In the genomic region with DNA sequence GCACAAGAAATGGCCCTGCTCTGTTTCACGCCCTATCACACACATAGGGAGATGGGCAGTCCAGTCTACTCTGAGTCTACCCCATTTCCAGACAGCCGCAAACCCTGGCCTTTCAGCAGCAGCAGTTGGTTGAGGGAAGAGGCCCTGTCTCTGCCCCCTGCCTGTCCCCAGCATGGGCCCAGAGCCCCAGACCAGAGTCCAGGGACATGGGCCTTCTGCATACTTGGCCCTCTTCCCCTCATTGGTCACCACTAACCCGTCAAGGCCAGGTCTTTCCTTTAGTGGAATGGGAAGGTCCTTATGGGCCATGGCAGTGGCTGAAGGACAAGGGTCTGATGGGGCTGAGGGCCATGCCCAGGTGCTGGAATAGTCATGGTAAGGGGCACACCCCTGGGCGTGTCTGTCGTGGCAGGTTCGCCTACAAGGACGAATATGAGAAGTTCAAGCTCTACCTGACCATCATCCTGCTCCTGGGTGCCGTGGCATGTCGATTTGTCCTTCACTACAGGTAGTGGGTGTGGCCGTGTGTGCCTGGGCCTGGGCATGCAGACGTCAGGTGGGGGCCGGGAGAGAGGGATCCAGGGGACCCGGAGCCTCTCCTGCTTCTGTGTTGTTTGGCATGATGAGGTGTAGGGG, we compare ENCODE assay signal across 18 cellular contexts. TPM values are rescaled to one million over a fixed set of nuclear protein-coding genes. Genes with fewer than 3 reads are reported as not detected.
DNase-seq lines count a peak whose midpoint lies in the region; ATAC-seq and TF ChIP-seq lines count a peak whose summit lies in the region.
"Had no signal": no experiment of that assay in that cellular context is flagged by ENCODE, and none has a peak within 500 bp of the region (broad histone marks: within the 10 kb centered on the region; RNA-seq: fewer than 3 reads in every experiment).

No MANE protein-coding gene starts in this region.

- peaks cover 20% of the 10 kb centered on the region for H3K4me1 ChIP-seq in vagina
- H3K4me1 ChIP-seq in breast epithelium: no peaks in the 10 kb centered on the region

- no peaks in the 10 kb centered on the region for H3K27me3 Mint-ChIP-seq in T-helper 2 cell treated with Interferon-gamma antibody and Interleukin-4, amounts not matched to agents 5 μg/mL and 100 μg/mL, for 36 hours (ENCODE audit: low read depth)
- H3K27me3 Mint-ChIP-seq in natural killer cell (ENCODE audit: low read depth in 2 of 2): no peaks in the 10 kb centered on the region
- no peaks in the 10 kb centered on the region for H3K27me3 Mint-ChIP-seq in natural killer cell treated with Interleukin-12 subunit alpha and Interleukin-12 subunit beta and Interleukin-15 and Interleukin-18, amount 100 ng/mL, for 72 hours
- no peaks in the 10 kb centered on the region for H3K27me3 Mint-ChIP-seq in central memory CD8-positive, alpha-beta T cell
- H3K27me3 Mint-ChIP-seq: B cell had no signal

- H3K36me3 ChIP-seq in vagina: peaks cover 0 to 7% of the 10 kb centered on the region in 2 donors
- H3K36me3 ChIP-seq in breast epithelium: no peaks in the 10 kb centered on the region

- H3K4me1 Mint-ChIP-seq in T-helper 2 cell treated with Interferon-gamma antibody and Interleukin-4, amounts not matched to agents 5 μg/mL and 100 μg/mL, for 36 hours (ENCODE audit: low read depth): peaks cover 9% of the 10 kb centered on the region
- H3K4me1 Mint-ChIP-seq in natural killer cell: peaks cover 7 to 30% of the 10 kb centered on the region in 2 donors
- H3K4me1 Mint-ChIP-seq in natural killer cell treated with Interleukin-12 subunit alpha and Interleukin-12 subunit beta and Interleukin-15 and Interleukin-18, amount 100 ng/mL, for 72 hours (ENCODE audit: low read depth in 2 of 2): peaks cover 4 to 15% of the 10 kb centered on the region in 2 donors
- peaks cover 4% of the 10 kb centered on the region for H3K4me1 Mint-ChIP-seq in central memory CD8-positive, alpha-beta T cell

- TF ChIP-seq POLR2A in vagina (IDR thresholded peaks at IDR 0.05) (no peak), breast epithelium (IDR thresholded peaks at IDR 0.05) (no peak)

- H3K27me3 ChIP-seq in vagina (no peaks in the 10 kb centered on the region), breast epithelium (no peaks in the 10 kb centered on the region)

- TF ChIP-seq CTCF in natural killer cell (IDR thresholded peaks at IDR 0.05) (no peak), vagina (IDR thresholded peaks at IDR 0.05) (no peak), breast epithelium (IDR thresholded peaks at IDR 0.05) (no peak)

- peaks cover 13% of the 10 kb centered on the region for H3K36me3 Mint-ChIP-seq in T-helper 2 cell treated with Interferon-gamma antibody and Interleukin-4, amounts not matched to agents 5 μg/mL and 100 μg/mL, for 36 hours (ENCODE audit: low read depth)
- no peaks in the 10 kb centered on the region for H3K36me3 Mint-ChIP-seq in natural killer cell
- H3K36me3 Mint-ChIP-seq in natural killer cell treated with Interleukin-12 subunit alpha and Interleukin-12 subunit beta and Interleukin-15 and Interleukin-18, amount 100 ng/mL, for 72 hours: no peaks in the 10 kb centered on the region
- peaks cover 9% of the 10 kb centered on the region for H3K36me3 Mint-ChIP-seq in central memory CD8-positive, alpha-beta T cell (ENCODE audit: insufficient read depth)

- intact Hi-C loops in natural killer cell (cut with micrococcal nuclease): no loop called here
- intact Hi-C loops in vagina (cut with DNase I): no loop called here
- intact Hi-C loops in breast epithelium (cut with DNase I; ENCODE audit: low total_unique reads): no loop called here

- no peak overlapping the region for H3K4me3 Mint-ChIP-seq in T-helper 2 cell treated with Interferon-gamma antibody and Interleukin-4, amounts not matched to agents 5 μg/mL and 100 μg/mL, for 36 hours
- H3K4me3 Mint-ChIP-seq in natural killer cell: no peak overlapping the region
- H3K4me3 Mint-ChIP-seq in natural killer cell treated with Interleukin-12 subunit alpha and Interleukin-12 subunit beta and Interleukin-15 and Interleukin-18, amount 100 ng/mL, for 72 hours: no peak overlapping the region
- no peak overlapping the region for H3K4me3 Mint-ChIP-seq in central memory CD8-positive, alpha-beta T cell
- H3K4me3 Mint-ChIP-seq: B cell had no signal

- H3K4me3 ChIP-seq in vagina: no peak overlapping the region
- H3K4me3 ChIP-seq in breast epithelium: no peak overlapping the region

- H3K27ac ChIP-seq in vagina: peak overlapping the region; percentile 27
- H3K27ac ChIP-seq in breast epithelium: no peak overlapping the region

- no peak for ATAC-seq in natural killer cell
- no peak for ATAC-seq in natural killer cell treated with Interleukin-12 subunit alpha and Interleukin-12 subunit beta and Interleukin-15 and Interleukin-18, amount 100 ng/mL, for 72 hours
- no peak for ATAC-seq in central memory CD8-positive, alpha-beta T cell (replicated peaks; ENCODE audit: extremely low read depth, poor library complexity, severe bottlenecking)

- H3K9me3 ChIP-seq in vagina: no peaks in the 10 kb centered on the region
- H3K9me3 ChIP-seq in breast epithelium: no peaks in the 10 kb centered on the region

- H3K9me3 Mint-ChIP-seq in T-helper 2 cell treated with Interferon-gamma antibody and Interleukin-4, amounts not matched to agents 5 μg/mL and 100 μg/mL, for 36 hours: no peaks in the 10 kb centered on the region
- no peaks in the 10 kb centered on the region for H3K9me3 Mint-ChIP-seq in natural killer cell
- no peaks in the 10 kb centered on the region for H3K9me3 Mint-ChIP-seq in natural killer cell treated with Interleukin-12 subunit alpha and Interleukin-12 subunit beta and Interleukin-15 and Interleukin-18, amount 100 ng/mL, for 72 hours
- H3K9me3 Mint-ChIP-seq in central memory CD8-positive, alpha-beta T cell: no peaks in the 10 kb centered on the region

- DNase-seq in T-helper 2 cell treated with Interferon-gamma antibody and Interleukin-4, amounts not matched to agents 5 μg/mL and 100 μg/mL, for 36 hours (ENCODE audit: low spot score): no peak
- DNase-seq in T-helper 2 cell: no peak
- DNase-seq in natural killer cell: no peak
- no peak for DNase-seq in natural killer cell treated with Interleukin-12 subunit alpha and Interleukin-12 subunit beta and Interleukin-15 and Interleukin-18, amount 100 ng/mL, for 72 hours (ENCODE audit: low spot score)
- DNase-seq in central memory CD8-positive, alpha-beta T cell (ENCODE audit: low spot score in 2 of 2): no peak
- no peak for DNase-seq in vagina (ENCODE audit: extremely low spot score in 2 of 2)
- DNase-seq in cerebellar cortex (ENCODE audit: low spot score): no peak
- DNase-seq in breast epithelium (ENCODE audit: low spot score in 2 of 2): no peak
- DNase-seq: 8988T; DMS53; GOT3; KBM-7; NCI-H1105 treated with DMSO at 0.1 percent for 48 hours; NCI-H1694; NCI-H2081 treated with DMSO at 0.1 percent for 48 hours; NK-92 treated with Interleukin-12 subunit alpha and Interleukin-12 subunit beta, amount 100 ng/mL, for 24 hours; SHP77 treated with DMSO at 0.1 percent for 48 hours had no signal

- H3K27ac Mint-ChIP-seq in T-helper 2 cell treated with Interferon-gamma antibody and Interleukin-4, amounts not matched to agents 5 μg/mL and 100 μg/mL, for 36 hours: peak overlapping the region; percentile 80
- peak overlapping the region; percentile 29 to 77 for H3K27ac Mint-ChIP-seq in natural killer cell
- H3K27ac Mint-ChIP-seq in natural killer cell treated with Interleukin-12 subunit alpha and Interleukin-12 subunit beta and Interleukin-15 and Interleukin-18, amount 100 ng/mL, for 72 hours: no peak overlapping the region
- peak overlapping the region; percentile 71 for H3K27ac Mint-ChIP-seq in central memory CD8-positive, alpha-beta T cell (ENCODE audit: low read depth)
- H3K27ac Mint-ChIP-seq: B cell had no signal

RNA-seq across cellular contexts. Expression of a gene that starts 39.3 kb away (rescaled TPM):
- total RNA-seq in natural killer cell (1 to 10 TPM; 6.3 to 8.4 (median 7.9) TPM), vagina (3.9 TPM), breast epithelium (1 to 10 TPM; 5.4 to 8.2 (median 6.1) TPM)
- 10 to 100 TPM in 1 of 2 donors, 1 to 10 TPM in 1; 9.7 to 25.9 TPM for total RNA-seq in natural killer cell treated with Interleukin-12 subunit alpha and Interleukin-12 subunit beta and Interleukin-15 and Interleukin-18, amount 100 ng/mL, for 72 hours

RNA-seq across cellular contexts. Expression of a gene that starts 41.7 kb away (rescaled TPM):
- 100 to 1,000 TPM; 146 to 201 (median 177) TPM for total RNA-seq in natural killer cell
- total RNA-seq in natural killer cell treated with Interleukin-12 subunit alpha and Interleukin-12 subunit beta and Interleukin-15 and Interleukin-18, amount 100 ng/mL, for 72 hours: 10 to 100 TPM; 76.1 to 78.0 TPM
- total RNA-seq in vagina: 16.5 TPM
- total RNA-seq in breast epithelium: 10 to 100 TPM in 2 of 3 donors, 1 to 10 TPM in 1; 5.8 to 13.1 (median 12.0) TPM

RNA-seq across cellular contexts. Expression of a gene that starts 52.0 kb away (rescaled TPM):
- total RNA-seq in natural killer cell: 10 to 100 TPM; 55.1 to 57.5 (median 56.2) TPM
- total RNA-seq in natural killer cell treated with Interleukin-12 subunit alpha and Interleukin-12 subunit beta and Interleukin-15 and Interleukin-18, amount 100 ng/mL, for 72 hours: 10 to 100 TPM; 27.1 to 40.8 TPM
- total RNA-seq in vagina: 10.6 TPM
- 1 to 10 TPM; 4.2 to 7.9 (median 6.1) TPM for total RNA-seq in breast epithelium

Comparison
In these comparisons a context has a peak if more than half of its experiments do, and no peak if none do; other contexts are left out.
1. H3K27ac Mint-ChIP-seq: peak in T-helper 2 cell treated with Interferon-gamma antibody and Interleukin-4, amounts not matched to agents 5 μg/mL and 100 μg/mL, for 36 hours (single experiment), natural killer cell (2 of 2) and central memory CD8-positive, alpha-beta T cell (single experiment); none in natural killer cell treated with Interleukin-12 subunit alpha and Interleukin-12 subunit beta and Interleukin-15 and Interleukin-18, amount 100 ng/mL, for 72 hours (0 of 2).